ENCODE assay signal across 10 cellular contexts in the genomic region with DNA sequence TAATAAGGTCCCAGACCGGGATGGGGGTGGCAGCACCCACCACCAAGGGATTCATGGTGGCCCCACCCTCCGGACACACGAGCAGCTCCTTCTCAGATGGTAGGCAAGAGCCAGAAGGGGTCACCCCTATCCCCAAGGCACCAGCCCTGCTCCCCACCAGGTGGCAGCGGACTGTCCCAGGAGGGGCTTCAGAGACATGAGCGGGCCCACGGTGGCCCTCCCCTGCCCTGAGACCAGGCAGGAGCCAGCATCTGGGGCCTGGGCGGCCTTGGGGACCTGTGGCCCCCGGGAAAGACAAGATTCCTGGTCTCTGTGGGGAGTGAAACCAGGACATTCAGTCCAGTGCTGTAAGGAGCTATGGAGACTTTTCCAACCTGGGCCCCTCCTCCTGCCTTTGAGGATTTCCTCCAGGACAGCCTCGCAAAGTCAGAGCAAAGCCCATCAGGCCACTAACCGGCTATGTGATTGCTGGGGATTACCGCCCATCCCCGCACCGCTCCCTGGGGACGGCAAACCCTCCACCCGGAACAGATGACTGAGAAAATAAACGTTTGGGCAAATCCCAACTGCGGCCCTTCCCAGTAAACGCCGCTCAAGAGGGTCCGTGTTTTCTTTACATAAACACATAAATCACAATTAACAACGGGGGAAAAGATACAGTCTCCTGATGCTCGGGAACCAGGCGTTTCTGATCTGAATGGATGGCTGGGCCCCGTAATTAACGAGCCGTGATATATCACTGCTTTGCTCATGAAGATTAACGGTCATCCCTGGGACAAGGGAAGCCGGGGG. TPM values are rescaled to one million over a fixed set of nuclear protein-coding genes. Genes with fewer than 3 reads are reported as not detected.
DNase-seq lines count a peak whose midpoint lies in the region; TF ChIP-seq lines count a peak whose summit lies in the region.
"Had no signal": no experiment of that assay in that cellular context is flagged by ENCODE, and none has a peak within 500 bp of the region (broad histone marks: within the 10 kb centered on the region; RNA-seq: fewer than 3 reads in every experiment).

No MANE protein-coding gene starts in this region.

- H3K4me3 Mint-ChIP-seq in glutamatergic neuron (ENCODE audit: unreplicated experiment): no peak overlapping the region
- H3K4me3 Mint-ChIP-seq: CD8-positive, alpha-beta T cell had no signal

- no peaks in the 10 kb centered on the region for H3F3A ChIP-seq in DOHH2 (ENCODE audit: control insufficient read depth, insufficient read depth)

- H3K9me3 Mint-ChIP-seq in glutamatergic neuron (ENCODE audit: unreplicated experiment): peaks cover 5% of the 10 kb centered on the region
- H3K9me3 Mint-ChIP-seq: CD8-positive, alpha-beta T cell had no signal

- H3K9me2 ChIP-seq in DOHH2 (replicated peaks; ENCODE audit: control insufficient read depth, low read length): no peaks in the 10 kb centered on the region

- H3K36me3 ChIP-seq in DOHH2 (ENCODE audit: control insufficient read depth, low read length): no peaks in the 10 kb centered on the region
- H3K36me3 ChIP-seq in colonic mucosa: no peaks in the 10 kb centered on the region

- H3K4me2 ChIP-seq in DOHH2 (ENCODE audit: low read length): no peak overlapping the region

- no peaks in the 10 kb centered on the region; the same call in 1 of the 2 replicates for H3K9me3 ChIP-seq in DOHH2 (ENCODE audit: control insufficient read depth, insufficient read depth, low read length)
- H3K9me3 ChIP-seq in colonic mucosa: no peaks in the 10 kb centered on the region

- H3K4me3 ChIP-seq in DOHH2 (ENCODE audit: low read length): no peak overlapping the region
- no peak overlapping the region for H3K4me3 ChIP-seq in colonic mucosa

- DNase-seq in A172 (ENCODE audit: low spot score) (peak; percentile 6), NCI-H748 treated with DMSO at 0.1 percent for 48 hours (lab: John Stamatoyannopoulos, UW) (peak; percentile 65), glutamatergic neuron (peak; percentile 54), colonic mucosa (no peak), NK-92 (lab: John Stamatoyannopoulos, UW; ENCODE audit: unreplicated experiment) (no peak), kidney tubule cell (ENCODE audit: low spot score) (no peak), caudate nucleus (lab: John Stamatoyannopoulos, UW) (no peak)
- DNase-seq: CD8-positive, alpha-beta T cell; NCI-H2107 had no signal

- no peak overlapping the region for H3K27ac Mint-ChIP-seq in glutamatergic neuron (ENCODE audit: unreplicated experiment)
- H3K27ac Mint-ChIP-seq: CD8-positive, alpha-beta T cell had no signal

- H3K4me1 ChIP-seq in DOHH2 (ENCODE audit: control insufficient read depth, low read length): no peaks in the 10 kb centered on the region
- H3K4me1 ChIP-seq in colonic mucosa: no peaks in the 10 kb centered on the region

- intact Hi-C loops in colonic mucosa (cut with DNase I): loop anchor here (10.0 kb wide), 1 partner anchor 119 kb away; no protein-coding TSS in a partner anchor

- peaks cover 6% of the 10 kb centered on the region for H3K27me3 Mint-ChIP-seq in glutamatergic neuron (ENCODE audit: unreplicated experiment)

- TF ChIP-seq CTCF in DOHH2 (IDR thresholded peaks at IDR 0.05; ENCODE audit: low read depth, low read length, poor library complexity, severe bottlenecking) (peak; percentile 16), glutamatergic neuron (IDR thresholded peaks at IDR 0.05; ENCODE audit: partially characterized antibody, unreplicated experiment) (peak; percentile 40), colonic mucosa (IDR thresholded peaks at IDR 0.05) (no peak)

- no peaks in the 10 kb centered on the region for H4K20me1 ChIP-seq in DOHH2 (ENCODE audit: control insufficient read depth, insufficient read depth, low read depth, low read length)

- no peaks in the 10 kb centered on the region for H3K36me3 Mint-ChIP-seq in glutamatergic neuron (ENCODE audit: unreplicated experiment)
- H3K36me3 Mint-ChIP-seq: CD8-positive, alpha-beta T cell had no signal

- H3K9ac ChIP-seq in colonic mucosa (ENCODE audit: low read depth in 2 of 2, low read length in 2 of 2): no peak overlapping the region

- H3K27me3 ChIP-seq in DOHH2 (ENCODE audit: control insufficient read depth, low read length) (no peaks in the 10 kb centered on the region), colonic mucosa (no peaks in the 10 kb centered on the region)

- H3K79me2 ChIP-seq in DOHH2 (ENCODE audit: control insufficient read depth, low read length): no peaks in the 10 kb centered on the region

- no peak overlapping the region for H3K27ac ChIP-seq in DOHH2 (ENCODE audit: low read depth, low read length)
- no peak overlapping the region for H3K27ac ChIP-seq in colonic mucosa
- no peak overlapping the region for H3K27ac ChIP-seq in caudate nucleus (ENCODE audit: low read depth, low read length)

- peaks cover 4% of the 10 kb centered on the region for H3K4me1 Mint-ChIP-seq in glutamatergic neuron (ENCODE audit: low read depth, unreplicated experiment)

RNA-seq across cellular contexts. Expression of gene ARHGEF16, which starts 50.9 kb away (rescaled TPM):
- 1.8 and 3.6 TPM in 2 replicates for total RNA-seq in A172 (2014; rRNA removed; shearing (Covaris generic))
- total RNA-seq in glutamatergic neuron (ENCODE audit: unreplicated experiment): 0.34 TPM
- 10 to 100 TPM; 77.3 to 90.2 TPM for total RNA-seq in colonic mucosa
- total RNA-seq: CD8-positive, alpha-beta T cell had no signal

Comparison
In these comparisons a context has a peak if more than half of its experiments do, and no peak if none do; other contexts are left out.
1. DNase-seq: peak in A172 (single experiment), NCI-H748 treated with DMSO at 0.1 percent for 48 hours (single experiment) and glutamatergic neuron (single experiment); none in colonic mucosa (single experiment), NK-92 (single experiment), kidney tubule cell (single experiment) and caudate nucleus (0 of 61).
2. RNA of gene ARHGEF16, which starts 50.9 kb away (total RNA-seq): 77.3 to 90.2 TPM in colonic mucosa; 1.8 to 3.6 TPM in A172 and 0.34 TPM in glutamatergic neuron (single experiment); every median in the first group is over 10 times any median in the second.